18 cellular contexts compared by ENCODE assay signal in genomic region chr13:110890279-110891150, GRCh38. TPM values are rescaled to one million over a fixed set of nuclear protein-coding genes. Genes with fewer than 3 reads are reported as not detected.
DNase-seq lines count a peak whose midpoint lies in the region; ATAC-seq, FAIRE-seq and TF ChIP-seq lines count a peak whose summit lies in the region.
"Had no signal": no experiment of that assay in that cellular context is flagged by ENCODE, and none has a peak within 500 bp of the region (broad histone marks: within the 10 kb centered on the region; RNA-seq: fewer than 3 reads in every experiment).

No MANE protein-coding gene starts in this region.

- FAIRE-seq in endometrium (lab: Jason Lieb, UNC) = peak; percentile 82

- POLR2A ChIA-PET in CD4-positive, alpha-beta memory T cell (lab: Charles Lee; ENCODE audit: partially characterized antibody) = no interaction called here

- H3K4me3 Mint-ChIP-seq in activated T-cell treated with anti-CD3 and anti-CD28 coated beads, Interleukin-2, amount 50 U/mL, for 72 hours = no peak overlapping the region
- no peak overlapping the region for H3K4me3 Mint-ChIP-seq in type B pancreatic cell
- no peak overlapping the region for H3K4me3 Mint-ChIP-seq in CD4-positive, alpha-beta memory T cell
- H3K4me3 Mint-ChIP-seq: CD8-positive, alpha-beta T cell; H9 had no signal

- no peak for ATAC-seq in activated T-cell treated with anti-CD3 and anti-CD28 coated beads, Interleukin-2, amount 50 U/mL, for 72 hours (replicated peaks in 1 of 2)
- ATAC-seq: CD8-positive, alpha-beta T cell had no signal

- H3K36me3 ChIP-seq in HUES64 (ENCODE audit: insufficient read depth, low read length) = peaks cover 53% of the 10 kb centered on the region
- H3K36me3 ChIP-seq in CD4-positive, alpha-beta memory T cell (ENCODE audit: insufficient read depth, low read length) = peaks cover 11% of the 10 kb centered on the region

- H3K9ac ChIP-seq in HUES64 (ENCODE audit: low read depth, low read length) = no peak overlapping the region
- H3K9ac ChIP-seq: BLaER1 had no signal

- no peak for DNase-seq in activated T-cell treated with anti-CD3 and anti-CD28 coated beads, Interleukin-2, amount 50 U/mL, for 72 hours
- DNase-seq in activated T-cell treated with anti-CD3 and anti-CD28 coated beads for 4 hours (no peak), type B pancreatic cell (ENCODE audit: extremely low spot score, unreplicated experiment) (no peak)
- no peak for DNase-seq in CD4-positive, alpha-beta memory T cell
- no peak for DNase-seq in stimulated activated CD4-positive, alpha-beta T cell treated with anti-CD3 and anti-CD28 coated beads, Interleukin-4, amount 100 ng/mL, for 4 hours
- DNase-seq in central memory CD4-positive, alpha-beta T cell = no peak
- DNase-seq: Calu3; CD8-positive, alpha-beta T cell; H9; KBM-7; NCI-H1417; NCI-H187; NCI-H345; NCI-H524 treated with DMSO at 0.1 percent for 48 hours had no signal

- intact Hi-C loops in CD4-positive, alpha-beta memory T cell (cut with micrococcal nuclease) = no loop called here

- H3K27ac Mint-ChIP-seq in activated T-cell treated with anti-CD3 and anti-CD28 coated beads, Interleukin-2, amount 50 U/mL, for 72 hours = peak overlapping the region; percentile 80
- peak overlapping the region; percentile 13 for H3K27ac Mint-ChIP-seq in type B pancreatic cell
- H3K27ac Mint-ChIP-seq in CD4-positive, alpha-beta memory T cell = no peak overlapping the region
- H3K27ac Mint-ChIP-seq: CD8-positive, alpha-beta T cell had no signal

- H3K4me1 ChIP-seq in HUES64 (ENCODE audit: insufficient read depth, low read length) = peaks cover 38% of the 10 kb centered on the region
- H3K4me1 ChIP-seq in CD4-positive, alpha-beta memory T cell (ENCODE audit: insufficient read depth, low read length) = no peaks in the 10 kb centered on the region
- H3K4me1 ChIP-seq: BLaER1 had no signal

- peaks cover under 1% of the 10 kb centered on the region for H3K4me1 Mint-ChIP-seq in activated T-cell treated with anti-CD3 and anti-CD28 coated beads, Interleukin-2, amount 50 U/mL, for 72 hours (ENCODE audit: low read depth)
- peaks cover 33% of the 10 kb centered on the region for H3K4me1 Mint-ChIP-seq in type B pancreatic cell (ENCODE audit: unreplicated experiment)
- H3K4me1 Mint-ChIP-seq in CD4-positive, alpha-beta memory T cell = peaks cover 0 to 4% (median 1%) of the 10 kb centered on the region in 4 donors

- WGBS in HUES64 = 91% methylated on average over 6 of the region's 8 CpGs

- no peaks in the 10 kb centered on the region for H3K9me3 ChIP-seq in HUES64 (ENCODE audit: insufficient read depth, low read depth, low read length)
- H3K9me3 ChIP-seq in CD4-positive, alpha-beta memory T cell (ENCODE audit: control insufficient read depth in 1 of 2, low read length in 2 of 2) = no peaks in the 10 kb centered on the region
- H3K9me3 ChIP-seq: BLaER1, SJSA1 had no signal

- TF ChIP-seq CTCF in type B pancreatic cell (conservative IDR thresholded peaks at IDR 0.05) = no peak

- no peak overlapping the region for H3K4me3 ChIP-seq in HUES64 (ENCODE audit: low read length)
- H3K4me3 ChIP-seq in CD4-positive, alpha-beta memory T cell (ENCODE audit: low read length in 2 of 2) = no peak overlapping the region
- H3K4me3 ChIP-seq: BLaER1, SJSA1 had no signal

- no peaks in the 10 kb centered on the region for H3K27me3 Mint-ChIP-seq in activated T-cell treated with anti-CD3 and anti-CD28 coated beads, Interleukin-2, amount 50 U/mL, for 72 hours (ENCODE audit: low read depth)
- H3K27me3 Mint-ChIP-seq in type B pancreatic cell = no peaks in the 10 kb centered on the region
- H3K27me3 Mint-ChIP-seq in CD4-positive, alpha-beta memory T cell = no peaks in the 10 kb centered on the region

- CTCF ChIA-PET in CD4-positive, alpha-beta memory T cell (lab: Charles Lee; ENCODE audit: partially characterized antibody) = no interaction called here

- H3K9me3 Mint-ChIP-seq in activated T-cell treated with anti-CD3 and anti-CD28 coated beads, Interleukin-2, amount 50 U/mL, for 72 hours = no peaks in the 10 kb centered on the region
- no peaks in the 10 kb centered on the region for H3K9me3 Mint-ChIP-seq in type B pancreatic cell
- H3K9me3 Mint-ChIP-seq in CD4-positive, alpha-beta memory T cell = peaks cover 0 to 1% (median 0%) of the 10 kb centered on the region in 8 donors
- H3K9me3 Mint-ChIP-seq: CD8-positive, alpha-beta T cell; H9 had no signal

- H3K27ac ChIP-seq in HUES64 (ENCODE audit: low read depth, low read length) = peak overlapping the region; percentile 43; the same call in 1 of the 2 replicates
- H3K27ac ChIP-seq in CD4-positive, alpha-beta memory T cell (ENCODE audit: low read depth, low read length) = no peak overlapping the region
- H3K27ac ChIP-seq: BLaER1, SJSA1 had no signal

- H3K27me3 ChIP-seq in HUES64 (ENCODE audit: insufficient read depth, low read length) = no peaks in the 10 kb centered on the region
- H3K27me3 ChIP-seq in CD4-positive, alpha-beta memory T cell (ENCODE audit: insufficient read depth, low read length) = no peaks in the 10 kb centered on the region
- H3K27me3 ChIP-seq: BLaER1, SJSA1 had no signal

- H3K36me3 Mint-ChIP-seq in activated T-cell treated with anti-CD3 and anti-CD28 coated beads, Interleukin-2, amount 50 U/mL, for 72 hours (ENCODE audit: insufficient read depth in 2 of 2) = peaks cover 3 to 7% of the 10 kb centered on the region in 2 donors
- peaks cover 18% of the 10 kb centered on the region for H3K36me3 Mint-ChIP-seq in type B pancreatic cell
- peaks cover 17 to 26% of the 10 kb centered on the region in 2 donors for H3K36me3 Mint-ChIP-seq in CD4-positive, alpha-beta memory T cell

RNA-seq across cellular contexts. Expression of gene ANKRD10, which starts 24.4 kb away (rescaled TPM):
- total RNA-seq in activated T-cell treated with anti-CD3 and anti-CD28 coated beads, Interleukin-2, amount 50 U/mL, for 72 hours = 100 to 1,000 TPM; 139 to 142 TPM
- 74.1 TPM for polyA plus RNA-seq in HUES64 (2013, experiment 1 of 2)
- polyA plus RNA-seq in HUES64 (2013, experiment 2 of 2) = 95.0 TPM
- total RNA-seq in type B pancreatic cell (ENCODE audit: low replicate concordance) = 87.9 and 142 TPM in 2 replicates
- total RNA-seq in CD4-positive, alpha-beta memory T cell = 100 to 1,000 TPM; 127 to 140 TPM
- 10 to 100 TPM; 53.0 to 63.2 TPM for polyA plus RNA-seq in CD4-positive, alpha-beta memory T cell

Comparison
In these comparisons a context has a peak if more than half of its experiments do, and no peak if none do; other contexts are left out.
1. H3K27ac Mint-ChIP-seq: peak in activated T-cell treated with anti-CD3 and anti-CD28 coated beads, Interleukin-2, amount 50 U/mL, for 72 hours (single experiment) and type B pancreatic cell (single experiment); none in CD4-positive, alpha-beta memory T cell (0 of 7).